ENCODE assay signal across 25 cellular contexts in the genomic region with DNA sequence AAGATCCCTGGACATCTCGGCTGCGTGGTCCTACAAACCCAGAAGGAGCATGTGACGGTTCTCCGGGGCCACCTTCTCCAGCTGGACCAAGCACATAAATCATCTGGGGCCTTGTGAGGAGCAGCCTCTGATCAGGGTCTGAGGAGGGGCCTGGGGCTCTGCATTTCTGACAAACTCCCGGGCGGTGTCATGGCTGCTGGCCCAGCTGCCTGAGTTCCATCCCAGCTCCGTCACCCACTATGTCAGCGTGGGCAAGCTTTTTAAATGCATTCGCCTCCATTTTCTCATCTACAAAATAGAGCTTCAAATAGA.
DNase-seq lines count a peak whose midpoint lies in the region; ATAC-seq and TF ChIP-seq lines count a peak whose summit lies in the region.
"Had no signal": no experiment of that assay in that cellular context is flagged by ENCODE, and none has a peak within 500 bp of the region (broad histone marks: within the 10 kb centered on the region; RNA-seq: fewer than 3 reads in every experiment).

No MANE protein-coding gene starts in this region.

- no peaks in the 10 kb centered on the region for H3K9me3 ChIP-seq in WERI-Rb-1 (ENCODE audit: severe bottlenecking)
- no peaks in the 10 kb centered on the region for H3K9me3 ChIP-seq in sigmoid colon
- H3K9me3 ChIP-seq: gastroesophageal sphincter had no signal

- TF ChIP-seq POLR2A in sigmoid colon (IDR thresholded peaks at IDR 0.05): no peak

- H3K36me3 ChIP-seq in WERI-Rb-1: no peaks in the 10 kb centered on the region
- no peaks in the 10 kb centered on the region for H3K36me3 ChIP-seq in sigmoid colon
- H3K36me3 ChIP-seq: gastroesophageal sphincter had no signal

- peaks cover 54% of the 10 kb centered on the region for H3K4me1 Mint-ChIP-seq in activated T-cell treated with anti-CD3 and anti-CD28 coated beads, Interleukin-2, amount 50 U/mL, for 4 hours (ENCODE audit: low read depth)

- H3K36me3 Mint-ChIP-seq in activated T-cell treated with anti-CD3 and anti-CD28 coated beads, Interleukin-2, amount 50 U/mL, for 4 hours (ENCODE audit: insufficient read depth): no peaks in the 10 kb centered on the region
- H3K36me3 Mint-ChIP-seq: IgD-negative memory B cell, type B pancreatic cell had no signal

- no peak for TF ChIP-seq EP300 in sigmoid colon (IDR thresholded peaks at IDR 0.05)

- no peak overlapping the region for H3K4me3 ChIP-seq in WERI-Rb-1 (ENCODE audit: low read depth, low read length)
- H3K4me3 ChIP-seq in sigmoid colon: no peak overlapping the region

- no peak overlapping the region for H3K4me3 Mint-ChIP-seq in activated T-cell treated with anti-CD3 and anti-CD28 coated beads, Interleukin-2, amount 50 U/mL, for 4 hours
- H3K4me3 Mint-ChIP-seq: IgD-negative memory B cell; nephron progenitor cell; T-helper 2 cell treated with Interferon-gamma antibody and Interleukin-4, amounts not matched to agents 5 μg/mL and 100 μg/mL, for 36 hours; type B pancreatic cell had no signal

- no peaks in the 10 kb centered on the region for H3K9me3 Mint-ChIP-seq in activated T-cell treated with anti-CD3 and anti-CD28 coated beads, Interleukin-2, amount 50 U/mL, for 4 hours
- H3K9me3 Mint-ChIP-seq: IgD-negative memory B cell; nephron progenitor cell; T-helper 2 cell treated with Interferon-gamma antibody and Interleukin-4, amounts not matched to agents 5 μg/mL and 100 μg/mL, for 36 hours; type B pancreatic cell had no signal

- no peak for ATAC-seq in activated T-cell treated with anti-CD3 and anti-CD28 coated beads, Interleukin-2, amount 50 U/mL, for 4 hours
- no peak for ATAC-seq in left lobe of liver
- no peak for ATAC-seq in HG02870 (IDR thresholded peaks at IDR 0.05; ENCODE audit: unreplicated experiment)
- ATAC-seq: esophagus mucosa; gastroesophageal sphincter; HCT116; SK-N-SH treated with all-trans-retinoic acid at 6 μM for 48 hours; stimulated activated naive CD8-positive, alpha-beta T cell treated with anti-CD3 and anti-CD28 coated beads, Interleukin-15, Interleukin-2, amounts not matched to agents 100 U/mL and 50 U/mL, for 24 hours had no signal

- H3K4me1 ChIP-seq in sigmoid colon: peaks cover 0 to 58% (median 50%) of the 10 kb centered on the region in 4 donors

- H3K27ac ChIP-seq in WERI-Rb-1 (no peak overlapping the region), sigmoid colon (no peak overlapping the region)

- no peaks in the 10 kb centered on the region for H3K27me3 Mint-ChIP-seq in activated T-cell treated with anti-CD3 and anti-CD28 coated beads, Interleukin-2, amount 50 U/mL, for 4 hours (ENCODE audit: low read depth)
- H3K27me3 Mint-ChIP-seq: IgD-negative memory B cell, type B pancreatic cell had no signal

- H3K27me3 ChIP-seq in WERI-Rb-1 (ENCODE audit: insufficient read depth, low read depth, severe bottlenecking) (no peaks in the 10 kb centered on the region), sigmoid colon (no peaks in the 10 kb centered on the region)
- H3K27me3 ChIP-seq: gastroesophageal sphincter had no signal

- TF ChIP-seq CTCF in WERI-Rb-1 (IDR thresholded peaks at IDR 0.05; ENCODE audit: low read depth, low read length): no peak
- no peak for TF ChIP-seq CTCF in sigmoid colon (IDR thresholded peaks at IDR 0.05)

- peak; percentile 12 for DNase-seq in activated T-cell treated with anti-CD3 and anti-CD28 coated beads, Interleukin-2, amount 50 U/mL, for 1 hour
- no peak for DNase-seq in activated T-cell treated with anti-CD3 and anti-CD28 coated beads, Interleukin-2, amount 50 U/mL, for 4 hours
- DNase-seq in WERI-Rb-1: peak; percentile 1
- DNase-seq in left lobe of liver (ENCODE audit: low spot score): peak; percentile 30
- peak; percentile 56 for DNase-seq in sigmoid colon
- no peak for DNase-seq in H4 (ENCODE audit: low spot score)
- no peak for DNase-seq in cerebellum (ENCODE audit: low spot score)
- DNase-seq: 8988T; activated CD4-positive, alpha-beta T cell treated with anti-CD3 and anti-CD28 coated beads, Interleukin-2, amount 50 U/mL, for 4 hours; cerebellar nuclear complex; DMS53; effector memory CD4-positive, alpha-beta T cell; GF-D8; nephron progenitor cell; NK-92 treated with Interleukin-12 subunit alpha and Interleukin-12 subunit beta, amount 100 ng/mL, for 24 hours; stimulated activated CD4-positive, alpha-beta T cell treated with anti-CD3 and anti-CD28 coated beads, Interleukin-4, amount 100 ng/mL, for 1 hour had no signal

- intact Hi-C loops in sigmoid colon (cut with DNase I): no loop called here

- WGBS in sigmoid colon, 2 donors: 97 to 98% methylated on average over 9 of the region's 9 CpGs

Comparison
In these comparisons a context has a peak if more than half of its experiments do, and no peak if none do; other contexts are left out.
1. DNase-seq: peak in activated T-cell treated with anti-CD3 and anti-CD28 coated beads, Interleukin-2, amount 50 U/mL, for 1 hour (single experiment), WERI-Rb-1 (single experiment), left lobe of liver (single experiment) and sigmoid colon (single experiment); none in activated T-cell treated with anti-CD3 and anti-CD28 coated beads, Interleukin-2, amount 50 U/mL, for 4 hours (single experiment), H4 (single experiment) and cerebellum (single experiment).